8 cellular contexts compared by ENCODE assay signal in genomic region chr5:134503088-134503936, GRCh38. TPM values are rescaled to one million over a fixed set of nuclear protein-coding genes. Genes with fewer than 3 reads are reported as not detected.
A peak's percentile ranks its signal among the peaks of the same experiment; 100 is the strongest.
DNase-seq lines count a peak whose midpoint lies in the region; ATAC-seq and TF ChIP-seq lines count a peak whose summit lies in the region.

No MANE protein-coding gene starts in this region.

- H3K36me3 ChIP-seq in ascending aorta: no peaks in the 10 kb centered on the region

- TF ChIP-seq CTCF in AG04449 (IDR thresholded peaks at IDR 0.05; ENCODE audit: insufficient read depth, low read length, missing control alignments): no peak
- no peak for TF ChIP-seq CTCF in ascending aorta (IDR thresholded peaks at IDR 0.05)

- H3K27ac Mint-ChIP-seq in T-helper 1 cell treated with Interleukin-12 subunit alpha and Interleukin-12 subunit beta and Interleukin-4 antibody, amounts not matched to agents 30 μg/mL and 1 μg/mL, for 36 hours: peak overlapping the region; percentile 93

- no peaks in the 10 kb centered on the region for H3K9me3 ChIP-seq in ascending aorta

- peak overlapping the region; percentile 65 for H3K4me3 Mint-ChIP-seq in T-helper 1 cell treated with Interleukin-12 subunit alpha and Interleukin-12 subunit beta and Interleukin-4 antibody, amounts not matched to agents 30 μg/mL and 1 μg/mL, for 36 hours

- no peaks in the 10 kb centered on the region for H3K9me3 Mint-ChIP-seq in T-helper 1 cell treated with Interleukin-12 subunit alpha and Interleukin-12 subunit beta and Interleukin-4 antibody, amounts not matched to agents 30 μg/mL and 1 μg/mL, for 36 hours

- DNase-seq in AG04449 (ENCODE audit: low read depth, low spot score) (peak; percentile 83), GM19240 (ENCODE audit: insufficient read length, low spot score) (peak; percentile 33), ascending aorta (ENCODE audit: low spot score in 2 of 2) (peak; percentile 53 to 94), islet precursor cell (peak; percentile 99)
- peak; percentile 48 for DNase-seq in stimulated activated CD4-positive, alpha-beta T cell treated with anti-CD3 and anti-CD28 coated beads, Interleukin-2, amount 100 ng/mL, for 4 hours (ENCODE audit: low read depth)
- no peak for DNase-seq in NK-92 treated with Interleukin-12 subunit alpha and Interleukin-12 subunit beta, amount 100 ng/mL, for 24 hours (lab: John Stamatoyannopoulos, UW)

- H3K4me1 Mint-ChIP-seq in T-helper 1 cell treated with Interleukin-12 subunit alpha and Interleukin-12 subunit beta and Interleukin-4 antibody, amounts not matched to agents 30 μg/mL and 1 μg/mL, for 36 hours (ENCODE audit: low read depth): peaks cover 29% of the 10 kb centered on the region

- H3K27ac ChIP-seq in ascending aorta: peak overlapping the region; percentile 67 to 83

- H3K27me3 Mint-ChIP-seq in T-helper 1 cell treated with Interleukin-12 subunit alpha and Interleukin-12 subunit beta and Interleukin-4 antibody, amounts not matched to agents 30 μg/mL and 1 μg/mL, for 36 hours (ENCODE audit: low read depth): no peaks in the 10 kb centered on the region

- intact Hi-C loops in ascending aorta (cut with DNase I): loop anchor here (2.0 to 5.0 kb wide), 2 partner anchors 37 to 66 kb away; no protein-coding TSS in a partner anchor

- POLR2A ChIA-PET in AG04449 (lab: Yijun Ruan, JAX): interaction anchor here (0.8 to 1.4 kb wide), 7 partner anchors 9 to 92 kb away, joined by 3 to 7 read pairs (median 6); partner anchors contain the start of gene CDKN2AIPNL

- H3K36me3 Mint-ChIP-seq in T-helper 1 cell treated with Interleukin-12 subunit alpha and Interleukin-12 subunit beta and Interleukin-4 antibody, amounts not matched to agents 30 μg/mL and 1 μg/mL, for 36 hours (ENCODE audit: low read depth): no peaks in the 10 kb centered on the region

- CTCF ChIA-PET in AG04449 (lab: Yijun Ruan, JAX): interaction anchor here (0.6 to 2.8 kb wide), 7 partner anchors 24 to 467 kb away, joined by 3 to 7 read pairs (median 4); partner anchors contain the start of gene CDKN2AIPNL

- peak; percentile 58 for ATAC-seq in HG03469 (IDR thresholded peaks at IDR 0.05; ENCODE audit: unreplicated experiment)

- H3K27me3 ChIP-seq in ascending aorta: no peaks in the 10 kb centered on the region

- H3K4me1 ChIP-seq in ascending aorta: peaks cover 3 to 12% of the 10 kb centered on the region in 2 donors

- H3K4me3 ChIP-seq in AG04449 (ENCODE audit: low read depth, low read length) (no peak overlapping the region), ascending aorta (no peak overlapping the region)

RNA-seq across cellular contexts. Expression of gene JADE2, which starts 22.2 kb away (rescaled TPM):
- 70.9 TPM for total RNA-seq in ascending aorta
